Comparison of ENCODE assay signal across 25 cellular contexts in the genomic region with DNA sequence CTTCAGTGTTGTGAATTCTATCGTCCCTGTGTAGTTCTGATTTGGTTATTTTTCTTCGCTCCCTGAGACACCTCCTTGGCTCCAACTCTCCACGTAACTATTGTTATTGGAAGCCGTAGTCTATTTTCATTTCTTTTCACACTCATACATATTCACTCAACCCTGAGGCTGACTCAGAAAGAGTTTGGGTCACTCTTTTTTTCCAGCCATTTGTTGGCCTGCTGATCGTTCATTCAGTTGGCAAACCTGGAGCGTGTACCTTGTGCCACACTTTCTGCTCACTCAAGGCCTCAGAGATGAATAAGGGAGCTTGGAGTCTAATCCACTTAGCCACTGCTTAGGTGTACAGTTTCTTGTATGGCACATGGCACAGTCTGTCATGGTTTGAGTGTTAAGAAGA. TPM values are rescaled to one million over a fixed set of nuclear protein-coding genes. Genes with fewer than 3 reads are reported as not detected.
DNase-seq lines count a peak whose midpoint lies in the region; ATAC-seq and TF ChIP-seq lines count a peak whose summit lies in the region.
"Had no signal": no experiment of that assay in that cellular context is flagged by ENCODE, and none has a peak within 500 bp of the region (broad histone marks: within the 10 kb centered on the region; RNA-seq: fewer than 3 reads in every experiment).

No MANE protein-coding gene starts in this region.

- H2BK15ac ChIP-seq in IMR-90 (ENCODE audit: low read depth, low read length), result peak overlapping the region; percentile 71; the same call in 1 of the 3 replicates

- CTCF ChIA-PET in IMR-90 (lab: Yijun Ruan, JAX), result interaction anchor here (1.0 kb wide), 1 partner anchor 14 kb away, joined by 4 read pairs; no protein-coding TSS in a partner anchor

- H3K27me3 ChIP-seq in IMR-90 (ENCODE audit: control insufficient read depth, insufficient read depth, low read length) (no peaks in the 10 kb centered on the region), brain microvascular endothelial cell (replicated peaks) (no peaks in the 10 kb centered on the region)
- H3K27me3 ChIP-seq: BLaER1 treated with 17β-estradiol and CSF1 and Interleukin-3, amounts not matched to agents 10 nM and 100 nM; cardiac muscle cell; dorsolateral prefrontal cortex; uterus had no signal

- H2AK9ac ChIP-seq in IMR-90 (replicated peaks; ENCODE audit: low read depth, low read length, poor library complexity), result no peak overlapping the region

- H3K9me3 Mint-ChIP-seq in stimulated activated naive B cell treated with anti-CD40 and anti-IgM and Interleukin-4, amounts not matched to agents 10 μg/mL and 1 μg/mL and 100 μg/mL, for 72 hours, result peaks cover 0 to 2% of the 10 kb centered on the region in 2 donors
- H3K9me3 Mint-ChIP-seq in activated T-cell treated with anti-CD3 and anti-CD28 coated beads, Interleukin-2, amount 50 U/mL, for 72 hours, result no peaks in the 10 kb centered on the region
- H3K9me3 Mint-ChIP-seq: activated CD4-positive, alpha-beta T cell treated with anti-CD3 and anti-CD28 coated beads, Interleukin-2, amount 10 ng/mL, durations not matched to agents 7 days and 5 days had no signal

- no peak overlapping the region for H3K56ac ChIP-seq in IMR-90 (ENCODE audit: extremely low read depth, insufficient read depth, low read length)

- peak overlapping the region; percentile 83; the same call in 1 of the 2 replicates for H2AK5ac ChIP-seq in IMR-90 (ENCODE audit: low read depth, low read length)

- no peak for ATAC-seq in IMR-90 (ENCODE audit: low read depth)
- no peak for ATAC-seq in stimulated activated naive B cell treated with anti-CD40 and anti-IgM and Interleukin-4, amounts not matched to agents 10 μg/mL and 1 μg/mL and 100 μg/mL, for 72 hours (replicated peaks)
- no peak for ATAC-seq in activated T-cell treated with anti-CD3 and anti-CD28 coated beads, Interleukin-2, amount 50 U/mL, for 72 hours (replicated peaks in 1 of 2)
- no peak for ATAC-seq in GM21529 (IDR thresholded peaks at IDR 0.05; ENCODE audit: unreplicated experiment)
- ATAC-seq: K562, left cardiac atrium, T-helper 17 cell had no signal

- H3K23ac ChIP-seq in IMR-90 (ENCODE audit: low read depth, low read length), result peak overlapping the region; percentile 60; the same call in 1 of the 2 replicates

- peak overlapping the region; percentile 70 for H4K91ac ChIP-seq in IMR-90 (ENCODE audit: insufficient read depth, low read depth, low read length)

- DNase-seq in IMR-90 (no peak), brain microvascular endothelial cell (peak; percentile 65), kidney tubule cell (ENCODE audit: low spot score) (peak; percentile 20), DMS 273 treated with DMSO at 0.1 percent for 48 hours (lab: John Stamatoyannopoulos, UW) (no peak)
- no peak for DNase-seq in stimulated activated naive B cell treated with anti-CD40 and anti-IgM and Interleukin-4, amounts not matched to agents 10 μg/mL and 1 μg/mL and 100 μg/mL, for 72 hours
- DNase-seq in activated T-cell treated with anti-CD3 and anti-CD28 coated beads, Interleukin-2, amount 50 U/mL, for 72 hours, result no peak
- DNase-seq in activated CD4-positive, alpha-beta T cell treated with anti-CD3 and anti-CD28 coated beads for 4 hours, result no peak
- DNase-seq: activated CD4-positive, alpha-beta T cell treated with anti-CD3 and anti-CD28 coated beads, Interleukin-2, amount 10 ng/mL, durations not matched to agents 7 days and 5 days; activated CD8-positive, alpha-beta memory T cell treated with anti-CD3 and anti-CD28 coated beads, Interleukin-2, amount 50 U/mL, for 48 hours; dorsolateral prefrontal cortex; GOT3; left cardiac atrium; NCI-H1105 treated with DMSO at 0.1 percent for 48 hours; NCI-H2029 treated with DMSO at 0.1 percent for 48 hours; NCI-H226; NCI-H748 treated with DMSO at 0.1 percent for 48 hours; nucleus accumbens; SK-N-SH; small intestine; T-helper 17 cell; uterus had no signal

- peak overlapping the region; percentile 59 for H2BK20ac ChIP-seq in IMR-90 (ENCODE audit: low read depth, low read length)

- H3K4me1 Mint-ChIP-seq in stimulated activated naive B cell treated with anti-CD40 and anti-IgM and Interleukin-4, amounts not matched to agents 10 μg/mL and 1 μg/mL and 100 μg/mL, for 72 hours, result no peaks in the 10 kb centered on the region
- H3K4me1 Mint-ChIP-seq in activated T-cell treated with anti-CD3 and anti-CD28 coated beads, Interleukin-2, amount 50 U/mL, for 72 hours (ENCODE audit: low read depth), result peaks cover 10% of the 10 kb centered on the region

- peak overlapping the region; percentile 6 for H3K14ac ChIP-seq in IMR-90 (replicated peaks; ENCODE audit: low read depth, low read length)

- peak overlapping the region; percentile 51 for H2BK5ac ChIP-seq in IMR-90 (ENCODE audit: low read depth, low read length, poor library complexity, severe bottlenecking)

- no peak overlapping the region for H3K9ac ChIP-seq in IMR-90 (ENCODE audit: low read depth, low read length)
- H3K9ac ChIP-seq: BLaER1 treated with 17β-estradiol and CSF1 and Interleukin-3, amounts not matched to agents 10 nM and 100 nM; SK-N-SH had no signal

- peaks cover 43% of the 10 kb centered on the region for H3K4me1 ChIP-seq in IMR-90 (ENCODE audit: control insufficient read depth, insufficient read depth, low read length)
- H3K4me1 ChIP-seq: uterus had no signal

- no peaks in the 10 kb centered on the region for H3K9me3 ChIP-seq in IMR-90 (ENCODE audit: control insufficient read depth, insufficient read depth, low read length)
- H3K9me3 ChIP-seq: BLaER1 treated with 17β-estradiol and CSF1 and Interleukin-3, amounts not matched to agents 10 nM and 100 nM; SK-N-SH; uterus had no signal

- peak overlapping the region; percentile 8 to 33; a peak in 2 of 4 replicates for H4K8ac ChIP-seq in IMR-90 (ENCODE audit: low read depth in 2 of 2, low read length in 2 of 2)

- no TSS peak for BruUV-seq in IMR-90 (replicated peaks; lab: Mats Ljungman, UMichigan)

- H3K27me3 Mint-ChIP-seq in stimulated activated naive B cell treated with anti-CD40 and anti-IgM and Interleukin-4, amounts not matched to agents 10 μg/mL and 1 μg/mL and 100 μg/mL, for 72 hours, result no peaks in the 10 kb centered on the region
- H3K27me3 Mint-ChIP-seq in activated T-cell treated with anti-CD3 and anti-CD28 coated beads, Interleukin-2, amount 50 U/mL, for 72 hours (ENCODE audit: low read depth), result no peaks in the 10 kb centered on the region
- H3K27me3 Mint-ChIP-seq: activated CD4-positive, alpha-beta T cell treated with anti-CD3 and anti-CD28 coated beads, Interleukin-2, amount 10 ng/mL, durations not matched to agents 7 days and 5 days; T-helper 17 cell had no signal

- peaks cover 23 to 58% of the 10 kb centered on the region in 2 experiments for H3K79me1 ChIP-seq in IMR-90 (ENCODE audit: low read depth in 1 of 2, low read length in 2 of 2)

- no peak for TF ChIP-seq POLR2A in IMR-90 (IDR thresholded peaks at IDR 0.05; ENCODE audit: low read depth, low read length)

- peaks cover 36 to 48% of the 10 kb centered on the region in 2 donors for H3K36me3 Mint-ChIP-seq in stimulated activated naive B cell treated with anti-CD40 and anti-IgM and Interleukin-4, amounts not matched to agents 10 μg/mL and 1 μg/mL and 100 μg/mL, for 72 hours
- H3K36me3 Mint-ChIP-seq in activated T-cell treated with anti-CD3 and anti-CD28 coated beads, Interleukin-2, amount 50 U/mL, for 72 hours (ENCODE audit: insufficient read depth in 2 of 2), result peaks cover 0 to 14% of the 10 kb centered on the region in 2 donors

- peaks cover 39% of the 10 kb centered on the region for H3K9me1 ChIP-seq in IMR-90 (ENCODE audit: insufficient read depth, low read length)

- no peak for TF ChIP-seq RAD21 in IMR-90 (IDR thresholded peaks at IDR 0.05; ENCODE audit: low read length)

- peaks cover 6% of the 10 kb centered on the region; the same call in 1 of the 2 replicates for H4K20me1 ChIP-seq in IMR-90 (ENCODE audit: insufficient read depth, low read length)

- no peak overlapping the region for H2AFZ ChIP-seq in IMR-90 (replicated peaks; ENCODE audit: low read length, poor library complexity)

- TF ChIP-seq CTCF in IMR-90 (conservative IDR thresholded peaks at IDR 0.05; ENCODE audit: low read depth, low read length) (no peak), brain microvascular endothelial cell (IDR thresholded peaks at IDR 0.05; ENCODE audit: low read depth, low read length, missing control alignments) (no peak)

- peak overlapping the region; percentile 76 for H3K4ac ChIP-seq in IMR-90 (ENCODE audit: low read depth, low read length)

- H2BK120ac ChIP-seq in IMR-90 (ENCODE audit: low read depth, low read length), result peak overlapping the region; percentile 55; the same call in 1 of the 2 replicates

- WGBS in IMR-90 (ENCODE audit: extremely low coverage in 2 of 2, insufficient read length in 1 of 2), 2 experiments, result no CpG with 5 or more reads among the region's 6 CpGs

- H4K5ac ChIP-seq in IMR-90 (ENCODE audit: low read depth, low read length), result peak overlapping the region; percentile 24

- no peak overlapping the region for H3K4me3 Mint-ChIP-seq in stimulated activated naive B cell treated with anti-CD40 and anti-IgM and Interleukin-4, amounts not matched to agents 10 μg/mL and 1 μg/mL and 100 μg/mL, for 72 hours
- H3K4me3 Mint-ChIP-seq in activated T-cell treated with anti-CD3 and anti-CD28 coated beads, Interleukin-2, amount 50 U/mL, for 72 hours, result no peak overlapping the region
- H3K4me3 Mint-ChIP-seq: activated CD4-positive, alpha-beta T cell treated with anti-CD3 and anti-CD28 coated beads, Interleukin-2, amount 10 ng/mL, durations not matched to agents 7 days and 5 days had no signal

- in situ Hi-C loops in IMR-90 (cut with MboI; ENCODE audit: low sequenced_read_pairs), result no loop called here
- in situ Hi-C loops in brain microvascular endothelial cell (cut with HindIII; ENCODE audit: low pct_ligation_motif_present, low sequenced_read_pairs), result no loop called here

- H3K4me3 ChIP-seq in IMR-90 (ENCODE audit: insufficient read depth, low read depth, low read length) (no peak overlapping the region), brain microvascular endothelial cell (ENCODE audit: low read depth, low read length) (no peak overlapping the region)
- H3K4me3 ChIP-seq: BLaER1 treated with 17β-estradiol and CSF1 and Interleukin-3, amounts not matched to agents 10 nM and 100 nM; cardiac muscle cell; dorsolateral prefrontal cortex; K562; uterus had no signal

- H3K18ac ChIP-seq in IMR-90 (ENCODE audit: low read depth, low read length), result peak overlapping the region; percentile 55; the same call in 1 of the 2 replicates

- POLR2A ChIA-PET in IMR-90 (lab: Charles Lee; ENCODE audit: unreplicated experiment), result interaction anchor here (0.6 kb wide), 1 partner anchor 191 kb away, joined by 4 read pairs; no protein-coding TSS in a partner anchor

- intact Hi-C loops in IMR-90 (cut with micrococcal nuclease), result no loop called here

- H3K36me3 ChIP-seq in IMR-90 (ENCODE audit: control insufficient read depth, insufficient read depth, low read length) (peaks cover 17% of the 10 kb centered on the region), brain microvascular endothelial cell (replicated peaks) (peaks cover 13% of the 10 kb centered on the region)
- H3K36me3 ChIP-seq: uterus had no signal

- no peak overlapping the region for H3K4me2 ChIP-seq in IMR-90 (ENCODE audit: low read depth, low read length)
- H3K4me2 ChIP-seq: BLaER1 treated with 17β-estradiol and CSF1 and Interleukin-3, amounts not matched to agents 10 nM and 100 nM; SK-N-SH had no signal

- H3K27ac Mint-ChIP-seq in stimulated activated naive B cell treated with anti-CD40 and anti-IgM and Interleukin-4, amounts not matched to agents 10 μg/mL and 1 μg/mL and 100 μg/mL, for 72 hours, result peak overlapping the region; percentile 20
- H3K27ac Mint-ChIP-seq in activated T-cell treated with anti-CD3 and anti-CD28 coated beads, Interleukin-2, amount 50 U/mL, for 72 hours, result no peak overlapping the region
- H3K27ac Mint-ChIP-seq: activated CD4-positive, alpha-beta T cell treated with anti-CD3 and anti-CD28 coated beads, Interleukin-2, amount 10 ng/mL, durations not matched to agents 7 days and 5 days; T-helper 17 cell had no signal

- H3K27ac ChIP-seq in IMR-90 (ENCODE audit: insufficient read depth, low read length) (peak overlapping the region; percentile 18; the same call in 1 of the 2 replicates), brain microvascular endothelial cell (peak overlapping the region; percentile 33)
- H3K27ac ChIP-seq: BLaER1 treated with 17β-estradiol and CSF1 and Interleukin-3, amounts not matched to agents 10 nM and 100 nM; cardiac muscle cell; dorsolateral prefrontal cortex; uterus had no signal

- dilution Hi-C loops in IMR-90 (cut with HindIII; ENCODE audit: low sequenced_read_pairs, unreplicated experiment), result no loop called here

RNA-seq across cellular contexts. Expression of a gene that starts 22.4 kb away (rescaled TPM):
- total RNA-seq in IMR-90 (2012; rRNA removed), result 77.8 and 90.3 TPM in 2 replicates
- 43.6 and 48.4 TPM in 2 replicates for polyA plus RNA-seq in IMR-90 (2012; rRNA removed)
- polyA plus RNA-seq in IMR-90 (2012; cell fraction: cytosol; rRNA removed), result 17.9 and 77.6 TPM in 2 replicates
- 44.9 and 46.5 TPM in 2 replicates for polyA plus RNA-seq in IMR-90 (2012; cell fraction: nucleus; rRNA removed; ENCODE audit: low replicate concordance)
- 10 to 100 TPM; 14.1 to 21.7 TPM for total RNA-seq in activated T-cell treated with anti-CD3 and anti-CD28 coated beads, Interleukin-2, amount 50 U/mL, for 72 hours

Comparison
In these comparisons a context has a peak if more than half of its experiments do, and no peak if none do; other contexts are left out.
1. DNase-seq: peak in brain microvascular endothelial cell (single experiment) and kidney tubule cell (single experiment); none in IMR-90 (single experiment), stimulated activated naive B cell treated with anti-CD40 and anti-IgM and Interleukin-4, amounts not matched to agents 10 μg/mL and 1 μg/mL and 100 μg/mL, for 72 hours (single experiment), activated T-cell treated with anti-CD3 and anti-CD28 coated beads, Interleukin-2, amount 50 U/mL, for 72 hours (0 of 2), DMS 273 treated with DMSO at 0.1 percent for 48 hours (single experiment) and activated CD4-positive, alpha-beta T cell treated with anti-CD3 and anti-CD28 coated beads for 4 hours (0 of 2).